In genomic region chr1:110209715-110210603, GRCh38 we compare ENCODE assay signal across 8 cellular contexts. TPM values are rescaled to one million over a fixed set of nuclear protein-coding genes. Genes with fewer than 3 reads are reported as not detected.
A peak's percentile ranks its signal among the peaks of the same experiment; 100 is the strongest.
DNase-seq lines count a peak whose midpoint lies in the region; ATAC-seq and TF ChIP-seq lines count a peak whose summit lies in the region.

Gene KCNC4, plus strand, starts transcription at chr1:110210314. Its CDS starts 1,186 bp downstream, at chr1:110211500.

- no peaks in the 10 kb centered on the region for H3K36me3 ChIP-seq in HUES6 (ENCODE audit: control insufficient read depth, insufficient read depth, low read length)
- H3K36me3 ChIP-seq in Peyer's patch: no peaks in the 10 kb centered on the region
- no peaks in the 10 kb centered on the region for H3K36me3 ChIP-seq in esophagus squamous epithelium

- H3K4me3 ChIP-seq in HUES6 (ENCODE audit: low read depth, low read length) (peak within 1 kb of the TSS; percentile 85), Peyer's patch (peak within 1 kb of the TSS; percentile 79 to 96 (median 90)), esophagus squamous epithelium (peak within 1 kb of the TSS; percentile 59 to 93 (median 81))

- H3K4me3 Mint-ChIP-seq in Calu3 (ENCODE audit: low read depth, unreplicated experiment): peak within 1 kb of the TSS; percentile 92

- intact Hi-C loops in Calu3 (cut with micrococcal nuclease; ENCODE audit: unreplicated experiment): loop anchor here (5.0 kb wide), 2 partner anchors 82 to 407 kb away; no protein-coding TSS in a partner anchor
- intact Hi-C loops in esophagus squamous epithelium (cut with DNase I): no loop called here

- peaks cover 30% of the 10 kb centered on the region for H3K36me3 Mint-ChIP-seq in Calu3 (ENCODE audit: insufficient read depth, unreplicated experiment)

- peak; percentile 76 for ATAC-seq in GM21447 (IDR thresholded peaks at IDR 0.05; ENCODE audit: unreplicated experiment)

- peaks cover 30% of the 10 kb centered on the region for H3K4me1 Mint-ChIP-seq in Calu3 (ENCODE audit: low read depth, unreplicated experiment)

- TF ChIP-seq POLR2A in Peyer's patch (IDR thresholded peaks at IDR 0.05) (peak in 1 of 2 donors; percentile 21), esophagus squamous epithelium (IDR thresholded peaks at IDR 0.05) (peak in 3 of 4 donors; percentile 23 to 67 (median 35))

- no peak for TF ChIP-seq CTCF in Calu3 (IDR thresholded peaks at IDR 0.05; ENCODE audit: unreplicated experiment)
- peak in 2 of 6 experiments; percentile 9 to 11 for TF ChIP-seq CTCF in Peyer's patch (IDR thresholded peaks at IDR 0.05)
- TF ChIP-seq CTCF in esophagus squamous epithelium (IDR thresholded peaks at IDR 0.05): peak in 2 of 6 experiments; percentile 19 to 20

- no TSS peak for BruUV-seq in Calu3 (replicated peaks; lab: Mats Ljungman, UMichigan)

- H3K4me1 ChIP-seq in HUES6 (ENCODE audit: control insufficient read depth, insufficient read depth, low read length) (peaks cover 27% of the 10 kb centered on the region), Peyer's patch (peaks cover 3 to 28% (median 12%) of the 10 kb centered on the region in 4 donors), esophagus squamous epithelium (peaks cover 29 to 60% (median 37%) of the 10 kb centered on the region in 3 donors)

- H3K27ac Mint-ChIP-seq in Calu3 (ENCODE audit: unreplicated experiment): peak within 1 kb of the TSS; percentile 72

- H3K27me3 Mint-ChIP-seq in Calu3 (ENCODE audit: unreplicated experiment): no peaks in the 10 kb centered on the region

- peak; percentile 85 for DNase-seq in Calu3
- peak; percentile 90 to 96 (median 91) for DNase-seq in Peyer's patch
- peak; percentile 87 to 92 for DNase-seq in activated T-cell treated with anti-CD3 and anti-CD28 coated beads, Interleukin-2, amount 50 U/mL, for 48 hours
- peak; percentile 59 for DNase-seq in esophagus squamous epithelium (lab: John Stamatoyannopoulos, UW)
- peak; percentile 54 for DNase-seq in myocyte (ENCODE audit: low read depth)
- peak; percentile 69 for DNase-seq in stimulated activated CD8-positive, alpha-beta memory T cell treated with anti-CD3 and anti-CD28 coated beads, Interleukin-7, amount 100 ng/mL, for 24 hours (ENCODE audit: low read depth)

- CTCF ChIA-PET in Calu3 (lab: Charles Lee): interaction anchor here (0.6 to 5.5 kb wide), 5 partner anchors 13 to 707 kb away, joined by 3 to 93 read pairs (median 3); no protein-coding TSS in a partner anchor

- WGBS in esophagus squamous epithelium, 2 donors: 1% methylated on average over 21 of the region's 103 CpGs; no CpG with 5 or more reads in 1 of the 2 donors

- no peaks in the 10 kb centered on the region for H3K9me3 Mint-ChIP-seq in Calu3 (ENCODE audit: low read depth, unreplicated experiment)

- H3K27me3 ChIP-seq in HUES6 (ENCODE audit: control insufficient read depth, insufficient read depth, low read length) (peaks cover 28% of the 10 kb centered on the region), Peyer's patch (no peaks in the 10 kb centered on the region), esophagus squamous epithelium (peaks cover 0 to 16% (median 0%) of the 10 kb centered on the region in 4 donors)

- H3K27ac ChIP-seq in HUES6 (ENCODE audit: low read depth, low read length) (no peak within 1 kb of the TSS; the same call in 1 of the 2 replicates), Peyer's patch (peak within 1 kb of the TSS; percentile 86 to 90 (median 87)), esophagus squamous epithelium (peak within 1 kb of the TSS; percentile 85 to 95 (median 92))

- H3K9ac ChIP-seq in HUES6 (ENCODE audit: low read length): peak within 1 kb of the TSS; percentile 80

- H3K9me3 ChIP-seq in HUES6 (ENCODE audit: control insufficient read depth, insufficient read depth, low read depth, low read length): no peaks in the 10 kb centered on the region
- H3K9me3 ChIP-seq in Peyer's patch: no peaks in the 10 kb centered on the region
- no peaks in the 10 kb centered on the region for H3K9me3 ChIP-seq in esophagus squamous epithelium

RNA-seq across cellular contexts. Expression of gene KCNC4, which starts in this region (rescaled TPM):
- total RNA-seq in Calu3 (2022) (16.0 and 24.3 TPM in 2 replicates), Peyer's patch (10 to 100 TPM in 2 of 4 donors, 1 to 10 TPM in 2; 6.1 to 18.0 (median 10.4) TPM), esophagus squamous epithelium (10 to 100 TPM in 1 of 4 donors, 1 to 10 TPM in 3; 4.2 to 10.9 (median 6.5) TPM), myocyte (3.6 and 9.5 TPM in 2 replicates)
- 10.2 TPM for polyA plus RNA-seq in myocyte (2012)
